Comparison of ENCODE assay signal across 16 cellular contexts in the genomic region with DNA sequence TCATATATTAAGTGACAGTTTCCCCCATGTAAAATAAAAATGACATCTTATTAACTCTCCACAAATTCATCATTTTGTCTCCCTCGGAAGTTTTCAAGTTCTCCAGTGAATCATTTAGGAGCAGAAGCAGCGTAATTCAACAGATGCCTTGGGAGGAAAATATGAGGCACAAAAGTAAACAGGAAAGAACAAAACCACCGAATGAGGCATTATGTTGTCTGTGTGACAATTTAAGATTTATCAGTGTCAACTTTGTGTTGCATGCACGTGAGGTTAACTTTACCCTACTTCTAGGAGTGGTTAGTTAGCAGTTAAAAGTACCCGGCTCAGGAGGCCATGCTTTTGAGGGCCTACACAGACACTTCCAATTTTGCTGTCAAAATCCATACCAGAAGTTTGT.
"Had no signal": no experiment of that assay in that cellular context is flagged by ENCODE, and none has a peak within 500 bp of the region (broad histone marks: within the 10 kb centered on the region; RNA-seq: fewer than 3 reads in every experiment).

No MANE protein-coding gene starts in this region.

- H3K9me3 Mint-ChIP-seq: activated naive CD8-positive, alpha-beta T cell treated with anti-CD3 and anti-CD28 coated beads, Interleukin-2, amount 50 U/mL, for 24 hours; activated T-helper 1 cell treated with anti-CD3 and anti-CD28 coated beads, Interleukin-12 subunit alpha, Interleukin-12 subunit beta, Interleukin-2, Interleukin-4 antibody, amounts not matched to agents 30 ng/mL and 10 ng/mL and 1 ng/mL, durations not matched to agents 14 hours and 24 hours and 36 hours; T-cell had no signal

- H3K27ac Mint-ChIP-seq: activated naive CD8-positive, alpha-beta T cell treated with anti-CD3 and anti-CD28 coated beads, Interleukin-2, amount 50 U/mL, for 24 hours; activated T-helper 1 cell treated with anti-CD3 and anti-CD28 coated beads, Interleukin-12 subunit alpha, Interleukin-12 subunit beta, Interleukin-2, Interleukin-4 antibody, amounts not matched to agents 30 ng/mL and 10 ng/mL and 1 ng/mL, durations not matched to agents 14 hours and 24 hours and 36 hours; naive thymus-derived CD8-positive, alpha-beta T cell; T-cell; WTC11 had no signal

- H3K36me3 ChIP-seq: ascending aorta, esophagus squamous epithelium, suprapubic skin, upper lobe of left lung had no signal

- H3K9me3 ChIP-seq: ascending aorta, esophagus squamous epithelium, psoas muscle, suprapubic skin, upper lobe of left lung had no signal

- H3K27me3 ChIP-seq: ascending aorta, esophagus squamous epithelium, suprapubic skin, upper lobe of left lung had no signal

- H3K4me1 ChIP-seq: ascending aorta, esophagus squamous epithelium, psoas muscle, suprapubic skin, upper lobe of left lung had no signal

- H3K4me3 Mint-ChIP-seq: activated naive CD8-positive, alpha-beta T cell treated with anti-CD3 and anti-CD28 coated beads, Interleukin-2, amount 50 U/mL, for 24 hours; activated T-helper 1 cell treated with anti-CD3 and anti-CD28 coated beads, Interleukin-12 subunit alpha, Interleukin-12 subunit beta, Interleukin-2, Interleukin-4 antibody, amounts not matched to agents 30 ng/mL and 10 ng/mL and 1 ng/mL, durations not matched to agents 14 hours and 24 hours and 36 hours; naive thymus-derived CD8-positive, alpha-beta T cell; T-cell; WTC11 had no signal

- H3K36me3 Mint-ChIP-seq: T-cell had no signal

- H3K27me3 Mint-ChIP-seq: activated naive CD8-positive, alpha-beta T cell treated with anti-CD3 and anti-CD28 coated beads, Interleukin-2, amount 50 U/mL, for 24 hours; T-cell had no signal

- H3K27ac ChIP-seq: ascending aorta, psoas muscle, suprapubic skin, upper lobe of left lung had no signal

- H3K4me3 ChIP-seq: ascending aorta, esophagus squamous epithelium, psoas muscle, suprapubic skin, upper lobe of left lung had no signal

- DNase-seq: activated CD4-positive, alpha-beta T cell treated with anti-CD3 and anti-CD28 coated beads for 48 hours; activated naive CD4-positive, alpha-beta T cell; activated naive CD8-positive, alpha-beta T cell treated with anti-CD3 and anti-CD28 coated beads, Interleukin-2, amount 50 U/mL, for 24 hours; esophagus squamous epithelium; left cardiac atrium; naive thymus-derived CD8-positive, alpha-beta T cell; psoas muscle; stimulated activated CD4-positive, alpha-beta T cell treated with anti-CD3 and anti-CD28 coated beads, Interleukin-4, amount 100 ng/mL, for 1 hour; stimulated activated CD8-positive, alpha-beta memory T cell treated with anti-CD3 and anti-CD28 coated beads, Interleukin-4, amount 100 ng/mL, for 48 hours; stimulated activated naive CD8-positive, alpha-beta T cell treated with anti-CD3 and anti-CD28 coated beads, Interleukin-15, Interleukin-2, amounts not matched to agents 100 U/mL and 50 U/mL, for 24 hours; T-cell; upper lobe of left lung had no signal

- ATAC-seq: activated naive CD8-positive, alpha-beta T cell treated with anti-CD3 and anti-CD28 coated beads, Interleukin-2, amount 50 U/mL, for 24 hours; naive thymus-derived CD8-positive, alpha-beta T cell; stimulated activated naive CD8-positive, alpha-beta T cell treated with anti-CD3 and anti-CD28 coated beads, Interleukin-15, Interleukin-2, amounts not matched to agents 100 U/mL and 50 U/mL, for 24 hours; T-cell; WTC11 had no signal

- H3K4me1 Mint-ChIP-seq: activated naive CD8-positive, alpha-beta T cell treated with anti-CD3 and anti-CD28 coated beads, Interleukin-2, amount 50 U/mL, for 24 hours; naive thymus-derived CD8-positive, alpha-beta T cell; T-cell; WTC11 had no signal
